Comparison of ENCODE assay signal across 1 cellular context in genomic region chr1:155044812-155045690, GRCh38.
TF ChIP-seq lines count a peak whose summit lies in the region.

No MANE protein-coding gene starts in this region.

TF ChIP-seq in WTC11, 78 proteins besides CTCF, POLR2A, EP300 and RAD21 (continued from another document):
- TF ChIP-seq ZBTB21 (CRISPR knock-in tag; IDR thresholded peaks at IDR 0.05; ENCODE audit: borderline replicate concordance) (no peak), PREB (CRISPR knock-in tag; IDR thresholded peaks at IDR 0.05; ENCODE audit: borderline replicate concordance) (no peak), FOXP4 (CRISPR knock-in tag; IDR thresholded peaks at IDR 0.05) (no peak), FOXJ3 (CRISPR knock-in tag; IDR thresholded peaks at IDR 0.05; ENCODE audit: borderline replicate concordance) (no peak), NR3C1 (CRISPR knock-in tag; conservative IDR thresholded peaks at IDR 0.05; ENCODE audit: low read depth) (no peak), GTF2I (CRISPR knock-in tag; conservative IDR thresholded peaks at IDR 0.05) (no peak), ETV6 (CRISPR knock-in tag; IDR thresholded peaks at IDR 0.05) (no peak), RELA (CRISPR knock-in tag; IDR thresholded peaks at IDR 0.05; ENCODE audit: borderline replicate concordance) (no peak), TEAD1 (CRISPR knock-in tag; IDR thresholded peaks at IDR 0.05) (no peak), SOX15 (CRISPR knock-in tag; IDR thresholded peaks at IDR 0.05) (no peak), GRHL2 (CRISPR knock-in tag; IDR thresholded peaks at IDR 0.05; ENCODE audit: insufficient replicate concordance, severe bottlenecking) (no peak), ZNF121 (CRISPR knock-in tag; IDR thresholded peaks at IDR 0.05) (no peak)
